1 cellular context compared by ENCODE assay signal in genomic region chr2:166375736-166376487, GRCh38.
A peak's percentile ranks its signal among the peaks of the same experiment; 100 is the strongest.
TF ChIP-seq lines count a peak whose summit lies in the region.

Gene SCN9A (minus strand): TSS chr2:166375944. CDS start chr2:166311756, 64,188 bp downstream.

TF ChIP-seq in HepG2, 621 proteins besides CTCF, POLR2A, EP300 and RAD21 (continued from another document and continues in another):
- TF ChIP-seq HOMEZ (CRISPR knock-in tag; IDR thresholded peaks at IDR 0.05; ENCODE audit: low read depth) (peak; percentile 59), ZNF777 (CRISPR knock-in tag; IDR thresholded peaks at IDR 0.05) (peak; percentile 41; the same call in 1 of the 2 replicates), BATF2 (CRISPR knock-in tag; IDR thresholded peaks at IDR 0.05) (0 out of 2 replicates have a peak, but pooled peaks have one; percentile 20), PHB2 (IDR thresholded peaks at IDR 0.05; ENCODE audit: partially characterized antibody) (no peak), ZNF326 (CRISPR knock-in tag; IDR thresholded peaks at IDR 0.05; ENCODE audit: borderline replicate concordance) (no peak), THYN1 (CRISPR knock-in tag; IDR thresholded peaks at IDR 0.05; ENCODE audit: borderline replicate concordance, low read depth) (peak; percentile 28; the same call in 1 of the 2 replicates), SP4 (CRISPR knock-in tag; IDR thresholded peaks at IDR 0.05) (peak; percentile 82), YEATS4 (CRISPR knock-in tag; IDR thresholded peaks at IDR 0.05; ENCODE audit: borderline replicate concordance) (peak; percentile 74; the same call in 1 of the 2 replicates), SMAD1 (CRISPR knock-in tag; IDR thresholded peaks at IDR 0.05; ENCODE audit: borderline replicate concordance, low read depth) (peak; percentile 75; the same call in 1 of the 2 replicates), NONO (IDR thresholded peaks at IDR 0.05) (no peak), NONO (CRISPR knock-in tag; conservative IDR thresholded peaks at IDR 0.05) (peak; percentile 92), DMAP1 (CRISPR knock-in tag; IDR thresholded peaks at IDR 0.05) (peak; percentile 63), HNF4G (IDR thresholded peaks at IDR 0.05; ENCODE audit: borderline replicate concordance, low read depth, low read length) (no peak; the same call in 1 of the 2 replicates), HNF4G (CRISPR knock-in tag; IDR thresholded peaks at IDR 0.05; ENCODE audit: borderline replicate concordance, low read depth) (peak; percentile 37; the same call in 1 of the 2 replicates), EHMT2 (IDR thresholded peaks at IDR 0.05; ENCODE audit: borderline replicate concordance, low read depth, low read length) (peak; percentile 69; the same call in 1 of the 2 replicates), PHF5A (CRISPR knock-in tag; IDR thresholded peaks at IDR 0.05; ENCODE audit: low read depth, unreplicated experiment) (peak; percentile 27), ZNF350 (CRISPR knock-in tag; IDR thresholded peaks at IDR 0.05; ENCODE audit: borderline replicate concordance, low read depth) (peak; percentile 86; the same call in 1 of the 2 replicates), NAIF1 (CRISPR knock-in tag; IDR thresholded peaks at IDR 0.05; ENCODE audit: borderline replicate concordance) (peak; percentile 69; the same call in 1 of the 2 replicates), ZNF331 (CRISPR knock-in tag; IDR thresholded peaks at IDR 0.05) (peak; percentile 92; the same call in 1 of the 2 replicates), ZFP90 (CRISPR knock-in tag; IDR thresholded peaks at IDR 0.05; ENCODE audit: borderline replicate concordance) (peak; percentile 80; the same call in 1 of the 2 replicates), ZNF33B (CRISPR knock-in tag; IDR thresholded peaks at IDR 0.05) (peak; percentile 22; the same call in 1 of the 2 replicates), RBM22 (optimal IDR thresholded peaks at IDR 0.05; ENCODE audit: low read length) (no peak), SNAPC5 (CRISPR knock-in tag; IDR thresholded peaks at IDR 0.05; ENCODE audit: borderline replicate concordance) (no peak), ZNF724P (CRISPR knock-in tag; IDR thresholded peaks at IDR 0.05; ENCODE audit: borderline replicate concordance) (peak; percentile 62; the same call in 1 of the 2 replicates), KDM5B (CRISPR knock-in tag; IDR thresholded peaks at IDR 0.05; ENCODE audit: borderline replicate concordance) (peak; percentile 97; the same call in 1 of the 2 replicates), MAFF (IDR thresholded peaks at IDR 0.05; ENCODE audit: low read depth, low read length) (0 out of 2 replicates have a peak, but pooled peaks have one; percentile 15), ARNTL (CRISPR knock-in tag; IDR thresholded peaks at IDR 0.05) (no peak), CC2D1A (CRISPR knock-in tag; IDR thresholded peaks at IDR 0.05) (no peak), ZNF547 (CRISPR knock-in tag; IDR thresholded peaks at IDR 0.05) (peak; percentile 84), ZNF747 (CRISPR knock-in tag; IDR thresholded peaks at IDR 0.05; ENCODE audit: borderline replicate concordance) (no peak), ZFP36 (IDR thresholded peaks at IDR 0.05; ENCODE audit: borderline replicate concordance, low read depth, low read length, partially characterized antibody) (no peak), SMAD9 (CRISPR knock-in tag; IDR thresholded peaks at IDR 0.05) (0 out of 2 replicates have a peak, but pooled peaks have one; percentile 60), PTBP1 (IDR thresholded peaks at IDR 0.05; ENCODE audit: low read depth, low read length, poor library complexity, severe bottlenecking) (peak; percentile 46), PPARG (CRISPR knock-in tag; conservative IDR thresholded peaks at IDR 0.05) (peak; percentile 67; the same call in 1 of the 2 replicates), MAZ (IDR thresholded peaks at IDR 0.05; ENCODE audit: borderline replicate concordance, low read depth, low read length) (peak; percentile 95; the same call in 1 of the 2 replicates), MAZ (CRISPR knock-in tag; IDR thresholded peaks at IDR 0.05; ENCODE audit: low read depth) (peak; percentile 98), CBFB (CRISPR knock-in tag; IDR thresholded peaks at IDR 0.05) (peak; percentile 68), NR2F6 (IDR thresholded peaks at IDR 0.05) (no peak), NR2F6 (CRISPR knock-in tag; IDR thresholded peaks at IDR 0.05) (0 out of 2 replicates have a peak, but pooled peaks have one; percentile 25), ZBTB33 (CRISPR knock-in tag; IDR thresholded peaks at IDR 0.05) (no peak), ZNF501 (CRISPR knock-in tag; IDR thresholded peaks at IDR 0.05) (peak; percentile 87), ZNF124 (CRISPR knock-in tag; IDR thresholded peaks at IDR 0.05) (0 out of 2 replicates have a peak, but pooled peaks have one; percentile 61), DRAP1 (CRISPR knock-in tag; IDR thresholded peaks at IDR 0.05) (peak; percentile 75), ZNF3 (CRISPR knock-in tag; IDR thresholded peaks at IDR 0.05) (no peak), FOSL2 (CRISPR knock-in tag; IDR thresholded peaks at IDR 0.05) (peak; percentile 56), KMT2A (CRISPR knock-in tag; IDR thresholded peaks at IDR 0.05) (peak; percentile 98), ZNF691 (CRISPR knock-in tag; IDR thresholded peaks at IDR 0.05; ENCODE audit: borderline replicate concordance, low read depth) (peak; percentile 85; the same call in 1 of the 2 replicates), HNRNPL (IDR thresholded peaks at IDR 0.05; ENCODE audit: low read depth, low read length) (peak; percentile 81), TRIM24 (CRISPR knock-in tag; IDR thresholded peaks at IDR 0.05) (no peak)
- TF ChIP-seq, protein P1, sequence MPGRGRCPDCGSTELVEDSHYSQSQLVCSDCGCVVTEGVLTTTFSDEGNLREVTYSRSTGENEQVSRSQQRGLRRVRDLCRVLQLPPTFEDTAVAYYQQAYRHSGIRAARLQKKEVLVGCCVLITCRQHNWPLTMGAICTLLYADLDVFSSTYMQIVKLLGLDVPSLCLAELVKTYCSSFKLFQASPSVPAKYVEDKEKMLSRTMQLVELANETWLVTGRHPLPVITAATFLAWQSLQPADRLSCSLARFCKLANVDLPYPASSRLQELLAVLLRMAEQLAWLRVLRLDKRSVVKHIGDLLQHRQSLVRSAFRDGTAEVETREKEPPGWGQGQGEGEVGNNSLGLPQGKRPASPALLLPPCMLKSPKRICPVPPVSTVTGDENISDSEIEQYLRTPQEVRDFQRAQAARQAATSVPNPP (CRISPR knock-in tag; IDR thresholded peaks at IDR 0.05), result peak; percentile 95
- TF ChIP-seq, protein P2, sequence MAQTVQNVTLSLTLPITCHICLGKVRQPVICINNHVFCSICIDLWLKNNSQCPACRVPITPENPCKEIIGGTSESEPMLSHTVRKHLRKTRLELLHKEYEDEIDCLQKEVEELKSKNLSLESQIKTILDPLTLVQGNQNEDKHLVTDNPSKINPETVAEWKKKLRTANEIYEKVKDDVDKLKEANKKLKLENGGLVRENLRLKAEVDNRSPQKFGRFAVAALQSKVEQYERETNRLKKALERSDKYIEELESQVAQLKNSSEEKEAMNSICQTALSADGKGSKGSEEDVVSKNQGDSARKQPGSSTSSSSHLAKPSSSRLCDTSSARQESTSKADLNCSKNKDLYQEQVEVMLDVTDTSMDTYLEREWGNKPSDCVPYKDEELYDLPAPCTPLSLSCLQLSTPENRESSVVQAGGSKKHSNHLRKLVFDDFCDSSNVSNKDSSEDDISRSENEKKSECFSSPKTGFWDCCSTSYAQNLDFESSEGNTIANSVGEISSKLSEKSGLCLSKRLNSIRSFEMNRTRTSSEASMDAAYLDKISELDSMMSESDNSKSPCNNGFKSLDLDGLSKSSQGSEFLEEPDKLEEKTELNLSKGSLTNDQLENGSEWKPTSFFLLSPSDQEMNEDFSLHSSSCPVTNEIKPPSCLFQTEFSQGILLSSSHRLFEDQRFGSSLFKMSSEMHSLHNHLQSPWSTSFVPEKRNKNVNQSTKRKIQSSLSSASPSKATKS (CRISPR knock-in tag; IDR thresholded peaks at IDR 0.05), result 0 out of 2 replicates have a peak, but pooled peaks have one; percentile 51
- TF ChIP-seq, protein P3, sequence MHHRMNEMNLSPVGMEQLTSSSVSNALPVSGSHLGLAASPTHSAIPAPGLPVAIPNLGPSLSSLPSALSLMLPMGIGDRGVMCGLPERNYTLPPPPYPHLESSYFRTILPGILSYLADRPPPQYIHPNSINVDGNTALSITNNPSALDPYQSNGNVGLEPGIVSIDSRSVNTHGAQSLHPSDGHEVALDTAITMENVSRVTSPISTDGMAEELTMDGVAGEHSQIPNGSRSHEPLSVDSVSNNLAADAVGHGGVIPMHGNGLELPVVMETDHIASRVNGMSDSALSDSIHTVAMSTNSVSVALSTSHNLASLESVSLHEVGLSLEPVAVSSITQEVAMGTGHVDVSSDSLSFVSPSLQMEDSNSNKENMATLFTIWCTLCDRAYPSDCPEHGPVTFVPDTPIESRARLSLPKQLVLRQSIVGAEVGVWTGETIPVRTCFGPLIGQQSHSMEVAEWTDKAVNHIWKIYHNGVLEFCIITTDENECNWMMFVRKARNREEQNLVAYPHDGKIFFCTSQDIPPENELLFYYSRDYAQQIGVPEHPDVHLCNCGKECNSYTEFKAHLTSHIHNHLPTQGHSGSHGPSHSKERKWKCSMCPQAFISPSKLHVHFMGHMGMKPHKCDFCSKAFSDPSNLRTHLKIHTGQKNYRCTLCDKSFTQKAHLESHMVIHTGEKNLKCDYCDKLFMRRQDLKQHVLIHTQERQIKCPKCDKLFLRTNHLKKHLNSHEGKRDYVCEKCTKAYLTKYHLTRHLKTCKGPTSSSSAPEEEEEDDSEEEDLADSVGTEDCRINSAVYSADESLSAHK (CRISPR knock-in tag; IDR thresholded peaks at IDR 0.05; ENCODE audit: borderline replicate concordance), result no peak
- TF ChIP-seq, protein P4, sequence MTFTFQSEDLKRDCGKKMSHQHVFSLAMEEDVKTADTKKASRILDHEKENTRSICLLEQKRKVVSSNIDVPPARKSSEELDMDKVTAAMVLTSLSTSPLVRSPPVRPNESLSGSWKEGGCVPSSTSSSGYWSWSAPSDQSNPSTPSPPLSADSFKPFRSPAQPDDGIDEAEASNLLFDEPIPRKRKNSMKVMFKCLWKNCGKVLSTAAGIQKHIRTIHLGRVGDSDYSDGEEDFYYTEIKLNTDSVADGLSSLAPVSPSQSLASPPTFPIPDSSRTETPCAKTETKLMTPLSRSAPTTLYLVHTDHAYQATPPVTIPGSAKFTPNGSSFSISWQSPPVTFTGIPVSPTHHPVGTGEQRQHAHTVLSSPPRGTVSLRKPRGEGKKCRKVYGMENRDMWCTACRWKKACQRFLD (CRISPR knock-in tag; IDR thresholded peaks at IDR 0.05; ENCODE audit: borderline replicate concordance), result peak; percentile 58; the same call in 1 of the 2 replicates
- TF ChIP-seq, protein P5, sequence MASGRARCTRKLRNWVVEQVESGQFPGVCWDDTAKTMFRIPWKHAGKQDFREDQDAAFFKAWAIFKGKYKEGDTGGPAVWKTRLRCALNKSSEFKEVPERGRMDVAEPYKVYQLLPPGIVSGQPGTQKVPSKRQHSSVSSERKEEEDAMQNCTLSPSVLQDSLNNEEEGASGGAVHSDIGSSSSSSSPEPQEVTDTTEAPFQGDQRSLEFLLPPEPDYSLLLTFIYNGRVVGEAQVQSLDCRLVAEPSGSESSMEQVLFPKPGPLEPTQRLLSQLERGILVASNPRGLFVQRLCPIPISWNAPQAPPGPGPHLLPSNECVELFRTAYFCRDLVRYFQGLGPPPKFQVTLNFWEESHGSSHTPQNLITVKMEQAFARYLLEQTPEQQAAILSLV (CRISPR knock-in tag; IDR thresholded peaks at IDR 0.05; ENCODE audit: borderline replicate concordance), result peak; percentile 86; the same call in 1 of the 2 replicates
